ENCODE assay signal across 16 cellular contexts in genomic region chr12:22190-22529, GRCh38. TPM values are rescaled to one million over a fixed set of nuclear protein-coding genes. Genes with fewer than 3 reads are reported as not detected.
DNase-seq lines count a peak whose midpoint lies in the region; ATAC-seq, FAIRE-seq and TF ChIP-seq lines count a peak whose summit lies in the region.
"Had no signal": no experiment of that assay in that cellular context is flagged by ENCODE, and none has a peak within 500 bp of the region (broad histone marks: within the 10 kb centered on the region; RNA-seq: fewer than 3 reads in every experiment).

No MANE protein-coding gene starts in this region.

- intact Hi-C loops in dendritic cell treated with granulocyte-macrophage colony-stimulating factor and Interleukin-4, amounts not matched to agents 40 ng/mL and 50 ng/mL, for 4 days (cut with micrococcal nuclease) = no loop called here
- intact Hi-C loops in mucosa of descending colon (cut with DNase I, micrococcal nuclease) (no loop called here), kidney (cut with DNase I) (no loop called here)

- H3K4me3 ChIP-seq in mucosa of descending colon = no peak overlapping the region
- no peak overlapping the region for H3K4me3 ChIP-seq in kidney (ENCODE audit: low read length in 2 of 2)
- H3K4me3 ChIP-seq: dorsolateral prefrontal cortex, gastrocnemius medialis, lower lobe of right lung, SJSA1 had no signal

- FAIRE-seq in kidney (lab: Jason Lieb, UNC) = no peak

- no peak overlapping the region for H3K27ac ChIP-seq in kidney (ENCODE audit: low read depth in 2 of 2, low read length in 2 of 2)
- H3K27ac ChIP-seq: gastrocnemius medialis, lower lobe of right lung, parathyroid adenoma, SJSA1 had no signal

- peak; percentile 49 for ATAC-seq in activated CD8-positive, alpha-beta memory T cell treated with anti-CD3 and anti-CD28 coated beads, Interleukin-2, amount 10 ng/mL, durations not matched to agents 7 days and 5 days
- peak; percentile 47 for ATAC-seq in HG02885 (IDR thresholded peaks at IDR 0.05; ENCODE audit: poor library complexity, unreplicated experiment)
- ATAC-seq in mucosa of descending colon = no peak
- ATAC-seq: gastrocnemius medialis had no signal

- TF ChIP-seq CTCF in mucosa of descending colon (IDR thresholded peaks at IDR 0.05) (no peak), kidney (IDR thresholded peaks at IDR 0.05; ENCODE audit: borderline replicate concordance, extremely low read depth, insufficient read depth) (no peak)

- no peak overlapping the region for H3K4me3 Mint-ChIP-seq in activated CD8-positive, alpha-beta memory T cell treated with anti-CD3 and anti-CD28 coated beads, Interleukin-2, amount 10 ng/mL, durations not matched to agents 7 days and 5 days
- H3K4me3 Mint-ChIP-seq in dendritic cell treated with granulocyte-macrophage colony-stimulating factor and Interleukin-4, amounts not matched to agents 40 ng/mL and 50 ng/mL, for 4 days = no peak overlapping the region

- no peaks in the 10 kb centered on the region for H3K4me1 ChIP-seq in mucosa of descending colon (ENCODE audit: low read depth)
- peaks cover 0 to 4% of the 10 kb centered on the region in 2 donors for H3K4me1 ChIP-seq in kidney (ENCODE audit: control insufficient read depth in 1 of 2, insufficient read depth in 1 of 2, low read depth in 1 of 2, low read length in 2 of 2)
- H3K4me1 ChIP-seq: gastrocnemius medialis, parathyroid adenoma, SJSA1 had no signal

- H3K9me3 Mint-ChIP-seq in activated CD8-positive, alpha-beta memory T cell treated with anti-CD3 and anti-CD28 coated beads, Interleukin-2, amount 10 ng/mL, durations not matched to agents 7 days and 5 days (ENCODE audit: low read depth) = no peaks in the 10 kb centered on the region
- H3K9me3 Mint-ChIP-seq in dendritic cell treated with granulocyte-macrophage colony-stimulating factor and Interleukin-4, amounts not matched to agents 40 ng/mL and 50 ng/mL, for 4 days = no peaks in the 10 kb centered on the region

- H3K36me3 Mint-ChIP-seq in activated CD8-positive, alpha-beta memory T cell treated with anti-CD3 and anti-CD28 coated beads, Interleukin-2, amount 10 ng/mL, durations not matched to agents 7 days and 5 days = peaks cover 4% of the 10 kb centered on the region
- peaks cover 56% of the 10 kb centered on the region for H3K36me3 Mint-ChIP-seq in dendritic cell treated with granulocyte-macrophage colony-stimulating factor and Interleukin-4, amounts not matched to agents 40 ng/mL and 50 ng/mL, for 4 days (ENCODE audit: low read depth)

- H3K4me1 Mint-ChIP-seq in activated CD8-positive, alpha-beta memory T cell treated with anti-CD3 and anti-CD28 coated beads, Interleukin-2, amount 10 ng/mL, durations not matched to agents 7 days and 5 days = peaks cover 17% of the 10 kb centered on the region
- H3K4me1 Mint-ChIP-seq in dendritic cell treated with granulocyte-macrophage colony-stimulating factor and Interleukin-4, amounts not matched to agents 40 ng/mL and 50 ng/mL, for 4 days (ENCODE audit: low read depth) = peaks cover 29% of the 10 kb centered on the region

- H3K9me3 ChIP-seq in mucosa of descending colon = no peaks in the 10 kb centered on the region
- no peaks in the 10 kb centered on the region for H3K9me3 ChIP-seq in kidney (ENCODE audit: control insufficient read depth in 1 of 2, low read length in 2 of 2)
- H3K9me3 ChIP-seq: gastrocnemius medialis, lower lobe of right lung, SJSA1 had no signal

- H3K36me3 ChIP-seq in mucosa of descending colon (ENCODE audit: low read depth) = no peaks in the 10 kb centered on the region
- H3K36me3 ChIP-seq in kidney (ENCODE audit: control insufficient read depth in 1 of 2, insufficient read depth in 2 of 2, low read length in 2 of 2) = peaks cover 15 to 16% of the 10 kb centered on the region in 2 donors

- H3K9ac ChIP-seq in kidney (ENCODE audit: low read length in 2 of 2) = no peak overlapping the region
- H3K9ac ChIP-seq: parathyroid adenoma had no signal

- no peak overlapping the region for H3K27ac Mint-ChIP-seq in activated CD8-positive, alpha-beta memory T cell treated with anti-CD3 and anti-CD28 coated beads, Interleukin-2, amount 10 ng/mL, durations not matched to agents 7 days and 5 days
- peak overlapping the region; percentile 65 for H3K27ac Mint-ChIP-seq in dendritic cell treated with granulocyte-macrophage colony-stimulating factor and Interleukin-4, amounts not matched to agents 40 ng/mL and 50 ng/mL, for 4 days

- no peaks in the 10 kb centered on the region for H3K27me3 Mint-ChIP-seq in activated CD8-positive, alpha-beta memory T cell treated with anti-CD3 and anti-CD28 coated beads, Interleukin-2, amount 10 ng/mL, durations not matched to agents 7 days and 5 days
- H3K27me3 Mint-ChIP-seq in dendritic cell treated with granulocyte-macrophage colony-stimulating factor and Interleukin-4, amounts not matched to agents 40 ng/mL and 50 ng/mL, for 4 days = peaks cover 4% of the 10 kb centered on the region

- in situ Hi-C loops in KBM-7 (cut with MboI; ENCODE audit: low pct_unique_long_range_greater_than_20kb, low sequenced_read_pairs) = no loop called here

- CTCF ChIA-PET in activated CD8-positive, alpha-beta memory T cell treated with anti-CD3 and anti-CD28 coated beads, Interleukin-2, amount 10 ng/mL, durations not matched to agents 7 days and 5 days (lab: Charles Lee) = no interaction called here

- DNase-seq in activated CD8-positive, alpha-beta memory T cell treated with anti-CD3 and anti-CD28 coated beads, Interleukin-2, amount 10 ng/mL, durations not matched to agents 7 days and 5 days = no peak
- DNase-seq in activated CD8-positive, alpha-beta memory T cell treated with anti-CD3 and anti-CD28 coated beads, Interleukin-2, amount 50 U/mL, for 48 hours = no peak
- DNase-seq in retina (peak; percentile 17), mucosa of descending colon (no peak), KBM-7 (no peak), kidney (no peak)
- DNase-seq: activated naive CD4-positive, alpha-beta T cell treated with anti-CD3 and anti-CD28 coated beads, Interleukin-2, amount 50 U/mL, for 16 hours; gastrocnemius medialis; NCI-H526 treated with DMSO at 0.1 percent for 48 hours; stimulated activated CD4-positive, alpha-beta T cell treated with anti-CD3 and anti-CD28 coated beads, Interleukin-2, amount 100 ng/mL, for 24 hours had no signal

RNA-seq across cellular contexts. Expression of gene IQSEC3, which starts 44.4 kb away (rescaled TPM):
- total RNA-seq in activated CD8-positive, alpha-beta memory T cell treated with anti-CD3 and anti-CD28 coated beads, Interleukin-2, amount 10 ng/mL, durations not matched to agents 7 days and 5 days = 1 to 10 TPM; 2.0 to 2.2 TPM
- total RNA-seq in mucosa of descending colon = 1 to 10 TPM in 2 of 3 donors, under 1 TPM in 1; 0.23 to 2.3 (median 1.1) TPM
- total RNA-seq in kidney = 1.4 TPM
- 6.9 TPM for polyA plus RNA-seq in kidney (ENCODE audit: insufficient read depth, low read depth, low replicate concordance)
- total RNA-seq: SJSA1 had no signal
